ENCODE assay signal across 1 cellular context in the genomic region with DNA sequence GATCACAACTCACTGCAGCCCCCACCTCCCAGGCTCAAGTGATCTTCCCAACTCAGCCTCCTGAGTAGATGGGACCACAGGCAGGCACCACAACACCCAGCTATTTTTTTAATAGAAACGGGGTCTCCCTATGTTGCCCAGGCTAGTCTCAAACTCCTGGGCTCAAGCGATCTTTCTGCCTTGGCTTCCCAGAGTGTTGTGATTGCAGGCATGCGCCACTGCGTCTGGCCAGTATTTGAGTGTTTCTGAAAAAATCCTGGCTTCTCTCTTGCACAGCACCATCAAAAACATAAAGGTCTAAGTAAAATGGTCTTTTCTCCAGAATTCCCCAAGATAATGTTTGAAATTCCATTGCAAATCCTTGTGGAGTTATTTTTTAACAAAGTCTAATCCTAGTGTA.
TF ChIP-seq lines count a peak whose summit lies in the region.

No MANE protein-coding gene starts in this region.

TF ChIP-seq in WTC11, 78 proteins besides CTCF, POLR2A, EP300 and RAD21 (continued from another document):
- TF ChIP-seq, protein P1, sequence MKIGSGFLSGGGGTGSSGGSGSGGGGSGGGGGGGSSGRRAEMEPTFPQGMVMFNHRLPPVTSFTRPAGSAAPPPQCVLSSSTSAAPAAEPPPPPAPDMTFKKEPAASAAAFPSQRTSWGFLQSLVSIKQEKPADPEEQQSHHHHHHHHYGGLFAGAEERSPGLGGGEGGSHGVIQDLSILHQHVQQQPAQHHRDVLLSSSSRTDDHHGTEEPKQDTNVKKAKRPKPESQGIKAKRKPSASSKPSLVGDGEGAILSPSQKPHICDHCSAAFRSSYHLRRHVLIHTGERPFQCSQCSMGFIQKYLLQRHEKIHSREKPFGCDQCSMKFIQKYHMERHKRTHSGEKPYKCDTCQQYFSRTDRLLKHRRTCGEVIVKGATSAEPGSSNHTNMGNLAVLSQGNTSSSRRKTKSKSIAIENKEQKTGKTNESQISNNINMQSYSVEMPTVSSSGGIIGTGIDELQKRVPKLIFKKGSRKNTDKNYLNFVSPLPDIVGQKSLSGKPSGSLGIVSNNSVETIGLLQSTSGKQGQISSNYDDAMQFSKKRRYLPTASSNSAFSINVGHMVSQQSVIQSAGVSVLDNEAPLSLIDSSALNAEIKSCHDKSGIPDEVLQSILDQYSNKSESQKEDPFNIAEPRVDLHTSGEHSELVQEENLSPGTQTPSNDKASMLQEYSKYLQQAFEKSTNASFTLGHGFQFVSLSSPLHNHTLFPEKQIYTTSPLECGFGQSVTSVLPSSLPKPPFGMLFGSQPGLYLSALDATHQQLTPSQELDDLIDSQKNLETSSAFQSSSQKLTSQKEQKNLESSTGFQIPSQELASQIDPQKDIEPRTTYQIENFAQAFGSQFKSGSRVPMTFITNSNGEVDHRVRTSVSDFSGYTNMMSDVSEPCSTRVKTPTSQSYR (CRISPR knock-in tag; IDR thresholded peaks at IDR 0.05), result no peak
- TF ChIP-seq CREB1 (CRISPR knock-in tag; IDR thresholded peaks at IDR 0.05), result no peak
- no peak for TF ChIP-seq GTF2I (CRISPR knock-in tag; conservative IDR thresholded peaks at IDR 0.05)
- TF ChIP-seq, protein P2, sequence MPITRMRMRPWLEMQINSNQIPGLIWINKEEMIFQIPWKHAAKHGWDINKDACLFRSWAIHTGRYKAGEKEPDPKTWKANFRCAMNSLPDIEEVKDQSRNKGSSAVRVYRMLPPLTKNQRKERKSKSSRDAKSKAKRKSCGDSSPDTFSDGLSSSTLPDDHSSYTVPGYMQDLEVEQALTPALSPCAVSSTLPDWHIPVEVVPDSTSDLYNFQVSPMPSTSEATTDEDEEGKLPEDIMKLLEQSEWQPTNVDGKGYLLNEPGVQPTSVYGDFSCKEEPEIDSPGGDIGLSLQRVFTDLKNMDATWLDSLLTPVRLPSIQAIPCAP (CRISPR knock-in tag; IDR thresholded peaks at IDR 0.05), result no peak
- no peak for TF ChIP-seq RORB (CRISPR knock-in tag; IDR thresholded peaks at IDR 0.05)
- TF ChIP-seq, protein P3, sequence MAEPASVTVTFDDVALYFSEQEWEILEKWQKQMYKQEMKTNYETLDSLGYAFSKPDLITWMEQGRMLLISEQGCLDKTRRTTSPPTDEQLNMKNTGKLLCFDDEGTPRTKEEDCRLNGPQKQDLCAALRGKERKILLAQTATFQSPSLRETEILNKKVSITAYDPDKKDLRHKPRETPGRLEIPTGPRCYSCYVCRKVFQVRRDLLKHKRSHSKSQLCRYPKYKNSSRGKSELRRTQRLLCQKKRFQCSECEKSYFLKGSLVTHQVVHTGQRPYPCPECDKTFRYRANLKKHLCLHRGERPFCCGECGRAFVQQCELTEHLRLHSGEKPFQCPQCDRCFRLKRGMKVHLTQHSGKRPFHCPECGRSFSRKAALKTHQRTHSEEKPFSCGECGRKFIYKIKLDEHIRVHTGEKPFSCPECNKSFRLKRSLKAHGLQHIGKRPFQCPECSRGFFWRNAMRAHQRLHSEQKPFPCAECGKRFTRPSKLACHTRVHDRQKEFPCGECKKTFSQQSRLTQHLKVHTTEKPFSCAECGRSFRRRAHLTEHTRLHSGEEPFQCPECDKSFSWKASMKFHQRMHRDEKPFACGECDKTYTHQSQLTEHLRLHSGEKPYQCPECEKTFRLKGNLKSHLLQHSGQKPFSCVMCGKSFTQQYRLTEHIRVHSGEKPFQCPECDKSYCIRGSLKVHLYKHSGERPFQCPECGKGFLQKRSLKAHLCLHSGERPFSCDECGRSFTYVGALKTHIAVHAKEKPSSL (CRISPR knock-in tag; conservative IDR thresholded peaks at IDR 0.05), result no peak
